ENCODE assay signal across 35 cellular contexts in the genomic region with DNA sequence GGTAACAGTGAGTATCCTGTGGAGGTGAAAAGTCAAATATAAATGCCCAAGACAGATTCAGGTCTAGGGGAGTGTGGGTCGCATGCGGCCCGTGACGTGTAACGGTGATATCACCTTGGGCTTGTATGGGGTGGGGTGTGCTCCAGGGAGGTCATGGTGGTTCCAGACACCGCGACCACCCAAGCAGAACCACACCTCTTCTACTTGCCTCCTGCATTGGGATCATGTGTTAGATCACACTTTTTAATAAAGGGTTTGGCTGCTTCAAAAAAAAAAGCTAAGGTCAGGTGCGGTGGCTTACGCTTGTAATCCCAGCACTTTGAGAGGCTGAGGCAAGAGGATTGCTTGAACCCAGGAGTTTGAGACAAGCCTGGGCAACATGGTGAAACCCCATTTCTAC. TPM values are rescaled to one million over a fixed set of nuclear protein-coding genes. Genes with fewer than 3 reads are reported as not detected.
"Had no signal": no experiment of that assay in that cellular context is flagged by ENCODE, and none has a peak within 500 bp of the region (broad histone marks: within the 10 kb centered on the region; RNA-seq: fewer than 3 reads in every experiment).

No MANE protein-coding gene starts in this region.

- FAIRE-seq: bronchial epithelial cell, TTC549 had no signal

- H3K4me3 ChIP-seq: adrenal gland, cardiac muscle cell had no signal

- DNase-seq: activated B cell treated with CpG ODN at 0.5 μM for 24 hours; activated CD4-positive, alpha-beta memory T cell treated with anti-CD3 and anti-CD28 coated beads for 36 hours; activated CD4-positive, alpha-beta T cell treated with anti-CD3 and anti-CD28 coated beads for 4 hours; activated CD4-positive, alpha-beta T cell treated with anti-CD3 and anti-CD28 coated beads, Interleukin-2, amount 10 ng/mL, durations not matched to agents 24 days and 14 days; activated CD4-positive, alpha-beta T cell treated with anti-CD3 and anti-CD28 coated beads, Interleukin-2, amount 50 U/mL, for 1 hour; activated CD4-positive, alpha-beta T cell treated with anti-CD3 and anti-CD28 coated beads, Interleukin-2, amount 50 U/mL, for 4 hours; activated CD4-positive, CD25-positive, alpha-beta regulatory T cell treated with anti-CD3 and anti-CD28 coated beads, Interleukin-2, amount 50 U/mL, for 72 hours; activated CD8-positive, alpha-beta memory T cell treated with anti-CD3 and anti-CD28 coated beads, Interleukin-2, amount 50 U/mL, for 4 hours; activated CD8-positive, alpha-beta T cell treated with anti-CD3 and anti-CD28 coated beads for 36 hours; activated effector memory CD4-positive, alpha-beta T cell treated with anti-CD3 and anti-CD28 coated beads, Interleukin-2, amount 50 U/mL, for 16 hours; activated gamma-delta T cell treated with Interleukin-2 at 50 U/mL for 16 hours; activated naive CD4-positive, alpha-beta T cell; activated naive CD4-positive, alpha-beta T cell treated with anti-CD3 and anti-CD28 coated beads for 36 hours; activated naive CD4-positive, alpha-beta T cell treated with anti-CD3 and anti-CD28 coated beads, Interleukin-2, amount 50 U/mL, for 16 hours; activated naive CD8-positive, alpha-beta T cell treated with anti-CD3 and anti-CD28 coated beads for 36 hours; activated T-cell treated with anti-CD3 and anti-CD28 coated beads for 4 hours; activated T-cell treated with anti-CD3 and anti-CD28 coated beads, Interleukin-2, amount 50 U/mL, for 1 hour; activated T-cell treated with anti-CD3 and anti-CD28 coated beads, Interleukin-2, amount 50 U/mL, for 4 hours; adrenal gland; amniotic stem cell; aorta; caudate nucleus; T-helper 9 cell had no signal

- H3K9me3 ChIP-seq: adrenal gland had no signal

- ATAC-seq: activated naive CD4-positive, alpha-beta T cell treated with anti-CD3 and anti-CD28 coated beads, Interleukin-2, amount 50 U/mL, for 72 hours; activated T-cell treated with anti-CD3 and anti-CD28 coated beads, Interleukin-2, amount 50 U/mL, for 4 hours; activated T-helper 17 cell treated with anti-CD3 and anti-CD28 coated beads, Interleukin-2, amount 50 U/mL, for 72 hours had no signal

- H3K27me3 ChIP-seq: adrenal gland had no signal

- H3K27ac Mint-ChIP-seq: activated B cell treated with CpG ODN at 0.5 μM for 24 hours; activated CD4-positive, alpha-beta memory T cell treated with anti-CD3 and anti-CD28 coated beads for 36 hours; activated CD8-positive, alpha-beta T cell treated with anti-CD3 and anti-CD28 coated beads for 36 hours; activated naive CD4-positive, alpha-beta T cell treated with anti-CD3 and anti-CD28 coated beads for 36 hours; activated naive CD4-positive, alpha-beta T cell treated with anti-CD3 and anti-CD28 coated beads, Interleukin-2, amount 50 U/mL, for 72 hours; activated naive CD8-positive, alpha-beta T cell treated with anti-CD3 and anti-CD28 coated beads for 36 hours; activated T-cell treated with anti-CD3 and anti-CD28 coated beads, Interleukin-2, amount 50 U/mL, for 72 hours; activated T-helper 1 cell treated with anti-CD3 and anti-CD28 coated beads, Interleukin-12 subunit alpha, Interleukin-12 subunit beta, Interleukin-2, Interleukin-4 antibody, amounts not matched to agents 30 ng/mL and 10 ng/mL and 1 ng/mL, durations not matched to agents 14 hours and 24 hours and 36 hours; activated T-helper 17 cell treated with anti-CD3 and anti-CD28 coated beads, Interleukin-2, amount 50 U/mL, for 72 hours; brain; T-helper 1 cell treated with Interleukin-12 subunit alpha and Interleukin-12 subunit beta and Interleukin-4 antibody, amounts not matched to agents 30 μg/mL and 1 μg/mL, for 36 hours; T-helper 2 cell treated with Interferon-gamma antibody and Interleukin-4, amounts not matched to agents 5 μg/mL and 100 μg/mL, for 36 hours had no signal

- H3K27ac ChIP-seq: adrenal gland, cardiac muscle cell, VCaP had no signal

- H3K36me3 ChIP-seq: adrenal gland, cardiac muscle cell had no signal

- H3K9me3 Mint-ChIP-seq: activated B cell treated with CpG ODN at 0.5 μM for 24 hours; activated CD4-positive, alpha-beta memory T cell treated with anti-CD3 and anti-CD28 coated beads for 36 hours; activated CD4-positive, alpha-beta T cell treated with anti-CD3 and anti-CD28 coated beads, Interleukin-2, amount 10 ng/mL, durations not matched to agents 24 days and 14 days; activated CD8-positive, alpha-beta T cell treated with anti-CD3 and anti-CD28 coated beads for 36 hours; activated naive CD4-positive, alpha-beta T cell treated with anti-CD3 and anti-CD28 coated beads for 36 hours; activated naive CD4-positive, alpha-beta T cell treated with anti-CD3 and anti-CD28 coated beads, Interleukin-2, amount 50 U/mL, for 72 hours; activated naive CD8-positive, alpha-beta T cell treated with anti-CD3 and anti-CD28 coated beads for 36 hours; activated T-cell treated with anti-CD3 and anti-CD28 coated beads, Interleukin-2, amount 50 U/mL, for 4 hours; activated T-helper 1 cell treated with anti-CD3 and anti-CD28 coated beads, Interleukin-12 subunit alpha, Interleukin-12 subunit beta, Interleukin-2, Interleukin-4 antibody, amounts not matched to agents 30 ng/mL and 10 ng/mL and 1 ng/mL, durations not matched to agents 14 hours and 24 hours and 36 hours; activated T-helper 17 cell treated with anti-CD3 and anti-CD28 coated beads, Interleukin-2, amount 50 U/mL, for 72 hours; central memory CD8-positive, alpha-beta T cell; T-helper 1 cell treated with Interleukin-12 subunit alpha and Interleukin-12 subunit beta and Interleukin-4 antibody, amounts not matched to agents 30 μg/mL and 1 μg/mL, for 36 hours; T-helper 2 cell treated with Interferon-gamma antibody and Interleukin-4, amounts not matched to agents 5 μg/mL and 100 μg/mL, for 36 hours had no signal

- H3K36me3 Mint-ChIP-seq: activated CD4-positive, alpha-beta memory T cell treated with anti-CD3 and anti-CD28 coated beads for 36 hours; activated naive CD4-positive, alpha-beta T cell treated with anti-CD3 and anti-CD28 coated beads, Interleukin-2, amount 50 U/mL, for 72 hours; activated naive CD8-positive, alpha-beta T cell treated with anti-CD3 and anti-CD28 coated beads for 36 hours had no signal

- H3K4me3 Mint-ChIP-seq: activated B cell treated with CpG ODN at 0.5 μM for 24 hours; activated CD4-positive, alpha-beta memory T cell treated with anti-CD3 and anti-CD28 coated beads for 36 hours; activated CD4-positive, alpha-beta T cell treated with anti-CD3 and anti-CD28 coated beads, Interleukin-2, amount 10 ng/mL, durations not matched to agents 24 days and 14 days; activated CD8-positive, alpha-beta T cell treated with anti-CD3 and anti-CD28 coated beads for 36 hours; activated naive CD4-positive, alpha-beta T cell treated with anti-CD3 and anti-CD28 coated beads for 36 hours; activated naive CD8-positive, alpha-beta T cell treated with anti-CD3 and anti-CD28 coated beads for 36 hours; activated T-cell treated with anti-CD3 and anti-CD28 coated beads, Interleukin-2, amount 50 U/mL, for 4 hours; activated T-helper 1 cell treated with anti-CD3 and anti-CD28 coated beads, Interleukin-12 subunit alpha, Interleukin-12 subunit beta, Interleukin-2, Interleukin-4 antibody, amounts not matched to agents 30 ng/mL and 10 ng/mL and 1 ng/mL, durations not matched to agents 14 hours and 24 hours and 36 hours; activated T-helper 17 cell treated with anti-CD3 and anti-CD28 coated beads, Interleukin-2, amount 50 U/mL, for 72 hours; brain; central memory CD8-positive, alpha-beta T cell; T-helper 1 cell treated with Interleukin-12 subunit alpha and Interleukin-12 subunit beta and Interleukin-4 antibody, amounts not matched to agents 30 μg/mL and 1 μg/mL, for 36 hours; T-helper 2 cell treated with Interferon-gamma antibody and Interleukin-4, amounts not matched to agents 5 μg/mL and 100 μg/mL, for 36 hours had no signal

RNA-seq across cellular contexts. Expression of a gene that starts 4.5 kb away (rescaled TPM):
- total RNA-seq: activated B cell treated with CpG ODN at 0.5 μM for 24 hours had no signal
